In genomic region chr7:3064077-3064476, GRCh38 we compare ENCODE assay signal across 21 cellular contexts. TPM values are rescaled to one million over a fixed set of nuclear protein-coding genes. Genes with fewer than 3 reads are reported as not detected.
DNase-seq lines count a peak whose midpoint lies in the region; ATAC-seq lines count a peak whose summit lies in the region.
"Had no signal": no experiment of that assay in that cellular context is flagged by ENCODE, and none has a peak within 500 bp of the region (broad histone marks: within the 10 kb centered on the region; RNA-seq: fewer than 3 reads in every experiment).

No MANE protein-coding gene starts in this region.

- no peak for DNase-seq in activated naive CD4-positive, alpha-beta T cell treated with anti-CD3 and anti-CD28 coated beads, Interleukin-2, amount 10 ng/mL, durations not matched to agents 7 days and 5 days
- DNase-seq in activated naive CD4-positive, alpha-beta T cell treated with anti-CD3 and anti-CD28 coated beads, Interleukin-2, amount 50 U/mL, for 16 hours: no peak
- no peak for DNase-seq in activated T-helper 1 cell treated with anti-CD3 and anti-CD28 coated beads, Interleukin-12 subunit alpha, Interleukin-12 subunit beta, Interleukin-2, Interleukin-4 antibody, amounts not matched to agents 30 ng/mL and 10 ng/mL and 1 ng/mL, durations not matched to agents 14 hours and 24 hours and 36 hours (ENCODE audit: low spot score)
- peak; percentile 11 for DNase-seq in kidney tubule cell (ENCODE audit: low spot score)
- no peak for DNase-seq in NCI-H2227 treated with DMSO at 0.1 percent for 48 hours (lab: John Stamatoyannopoulos, UW)
- DNase-seq in NCI-H128 (lab: John Stamatoyannopoulos, UW; ENCODE audit: unreplicated experiment): no peak
- no peak for DNase-seq in ecto neural progenitor cell (ENCODE audit: low spot score)
- DNase-seq: activated CD4-positive, alpha-beta T cell treated with anti-CD3 and anti-CD28 coated beads for 4 hours; amniotic stem cell; cortex of kidney; IMR-90; left cardiac atrium; NCI-H1092 treated with DMSO at 0.1 percent for 48 hours; NCI-H2081; NCI-H446 treated with DMSO at 0.1 percent for 48 hours; PC-3; right lobe of liver; SHP77; SW 1271 had no signal

- CTCF ChIA-PET in activated naive CD4-positive, alpha-beta T cell treated with anti-CD3 and anti-CD28 coated beads, Interleukin-2, amount 10 ng/mL, durations not matched to agents 7 days and 5 days (lab: Charles Lee): interaction anchor here (1.5 to 7.0 kb wide), 9 partner anchors 28 to 199 kb away, joined by 4 to 68 read pairs (median 11); no protein-coding TSS in a partner anchor

- H3K4me3 Mint-ChIP-seq in activated naive CD4-positive, alpha-beta T cell treated with anti-CD3 and anti-CD28 coated beads, Interleukin-2, amount 10 ng/mL, durations not matched to agents 7 days and 5 days: no peak overlapping the region
- peak overlapping the region; percentile 71 for H3K4me3 Mint-ChIP-seq in activated T-helper 1 cell treated with anti-CD3 and anti-CD28 coated beads, Interleukin-12 subunit alpha, Interleukin-12 subunit beta, Interleukin-2, Interleukin-4 antibody, amounts not matched to agents 30 ng/mL and 10 ng/mL and 1 ng/mL, durations not matched to agents 14 hours and 24 hours and 36 hours
- H3K4me3 Mint-ChIP-seq: nephron had no signal

- H3K27me3 Mint-ChIP-seq in activated naive CD4-positive, alpha-beta T cell treated with anti-CD3 and anti-CD28 coated beads, Interleukin-2, amount 10 ng/mL, durations not matched to agents 7 days and 5 days: peaks cover 8% of the 10 kb centered on the region
- no peaks in the 10 kb centered on the region for H3K27me3 Mint-ChIP-seq in activated T-helper 1 cell treated with anti-CD3 and anti-CD28 coated beads, Interleukin-12 subunit alpha, Interleukin-12 subunit beta, Interleukin-2, Interleukin-4 antibody, amounts not matched to agents 30 ng/mL and 10 ng/mL and 1 ng/mL, durations not matched to agents 14 hours and 24 hours and 36 hours (ENCODE audit: insufficient read depth)

- H3K4me1 Mint-ChIP-seq in activated naive CD4-positive, alpha-beta T cell treated with anti-CD3 and anti-CD28 coated beads, Interleukin-2, amount 10 ng/mL, durations not matched to agents 7 days and 5 days: peaks cover 68% of the 10 kb centered on the region
- peaks cover 82% of the 10 kb centered on the region for H3K4me1 Mint-ChIP-seq in activated T-helper 1 cell treated with anti-CD3 and anti-CD28 coated beads, Interleukin-12 subunit alpha, Interleukin-12 subunit beta, Interleukin-2, Interleukin-4 antibody, amounts not matched to agents 30 ng/mL and 10 ng/mL and 1 ng/mL, durations not matched to agents 14 hours and 24 hours and 36 hours (ENCODE audit: low read depth)

- ATAC-seq in HG03196 (IDR thresholded peaks at IDR 0.05; ENCODE audit: unreplicated experiment): no peak
- ATAC-seq: left cardiac atrium, PC-3, right lobe of liver had no signal

- intact Hi-C loops in activated T-helper 1 cell treated with anti-CD3 and anti-CD28 coated beads, Interleukin-12 subunit alpha, Interleukin-12 subunit beta, Interleukin-2, Interleukin-4 antibody, amounts not matched to agents 30 ng/mL and 10 ng/mL and 1 ng/mL, durations not matched to agents 14 hours and 24 hours and 36 hours (cut with micrococcal nuclease): loop anchor here (5.0 kb wide), 1 partner anchor 172 kb away; no protein-coding TSS in a partner anchor

- H3K27ac Mint-ChIP-seq in activated naive CD4-positive, alpha-beta T cell treated with anti-CD3 and anti-CD28 coated beads, Interleukin-2, amount 10 ng/mL, durations not matched to agents 7 days and 5 days: peak overlapping the region; percentile 93
- H3K27ac Mint-ChIP-seq in activated T-helper 1 cell treated with anti-CD3 and anti-CD28 coated beads, Interleukin-12 subunit alpha, Interleukin-12 subunit beta, Interleukin-2, Interleukin-4 antibody, amounts not matched to agents 30 ng/mL and 10 ng/mL and 1 ng/mL, durations not matched to agents 14 hours and 24 hours and 36 hours: peak overlapping the region; percentile 80
- H3K27ac Mint-ChIP-seq: nephron had no signal

- H3K36me3 Mint-ChIP-seq in activated naive CD4-positive, alpha-beta T cell treated with anti-CD3 and anti-CD28 coated beads, Interleukin-2, amount 10 ng/mL, durations not matched to agents 7 days and 5 days: peaks cover 10% of the 10 kb centered on the region
- H3K36me3 Mint-ChIP-seq in activated T-helper 1 cell treated with anti-CD3 and anti-CD28 coated beads, Interleukin-12 subunit alpha, Interleukin-12 subunit beta, Interleukin-2, Interleukin-4 antibody, amounts not matched to agents 30 ng/mL and 10 ng/mL and 1 ng/mL, durations not matched to agents 14 hours and 24 hours and 36 hours (ENCODE audit: low read depth): peaks cover 4% of the 10 kb centered on the region

- H3K9me3 Mint-ChIP-seq in activated naive CD4-positive, alpha-beta T cell treated with anti-CD3 and anti-CD28 coated beads, Interleukin-2, amount 10 ng/mL, durations not matched to agents 7 days and 5 days: peaks cover 6% of the 10 kb centered on the region
- peaks cover 8% of the 10 kb centered on the region for H3K9me3 Mint-ChIP-seq in activated T-helper 1 cell treated with anti-CD3 and anti-CD28 coated beads, Interleukin-12 subunit alpha, Interleukin-12 subunit beta, Interleukin-2, Interleukin-4 antibody, amounts not matched to agents 30 ng/mL and 10 ng/mL and 1 ng/mL, durations not matched to agents 14 hours and 24 hours and 36 hours

RNA-seq across cellular contexts. Expression of gene CARD11, which starts 20.4 kb away (rescaled TPM):
- total RNA-seq in activated T-helper 1 cell treated with anti-CD3 and anti-CD28 coated beads, Interleukin-12 subunit alpha, Interleukin-12 subunit beta, Interleukin-2, Interleukin-4 antibody, amounts not matched to agents 30 ng/mL and 10 ng/mL and 1 ng/mL, durations not matched to agents 14 hours and 24 hours and 36 hours: 120 and 128 TPM in 2 replicates
- total RNA-seq: PC-3 had no signal
